15 cellular contexts compared by ENCODE assay signal in the genomic region with DNA sequence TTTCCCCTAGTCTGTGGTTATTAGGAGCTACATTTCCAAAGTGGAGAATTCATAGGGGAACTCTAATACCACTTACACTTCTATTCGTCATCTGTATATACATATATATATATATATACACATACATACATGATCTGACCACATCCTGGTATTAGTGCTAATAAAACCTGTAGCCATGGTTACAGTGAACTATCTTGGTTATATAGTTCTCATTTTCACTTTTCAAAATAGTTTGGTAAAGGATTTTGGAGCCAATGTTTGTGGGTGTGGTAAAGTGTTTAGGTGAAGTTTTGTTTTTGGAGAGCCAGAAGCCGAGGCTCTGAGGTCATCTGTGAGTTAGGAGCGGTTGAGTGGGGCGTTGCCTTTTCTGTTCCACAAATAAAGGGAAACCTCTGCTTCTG. TPM values are rescaled to one million over a fixed set of nuclear protein-coding genes. Genes with fewer than 3 reads are reported as not detected.
A peak's percentile ranks its signal among the peaks of the same experiment; 100 is the strongest.
DNase-seq lines count a peak whose midpoint lies in the region; ATAC-seq and TF ChIP-seq lines count a peak whose summit lies in the region.
"Had no signal": no experiment of that assay in that cellular context is flagged by ENCODE, and none has a peak within 500 bp of the region (broad histone marks: within the 10 kb centered on the region; RNA-seq: fewer than 3 reads in every experiment).

No MANE protein-coding gene starts in this region.

- no TSS peak for BruUV-seq in PC-3 (replicated peaks; lab: Mats Ljungman, UMichigan)

- H3K79me2 ChIP-seq in PC-3 (ENCODE audit: low read length) (no peaks in the 10 kb centered on the region), hepatocyte (no peaks in the 10 kb centered on the region)
- H3K79me2 ChIP-seq: parathyroid adenoma had no signal

- H3K27ac ChIP-seq in PC-3 (ENCODE audit: low read length) (peak overlapping the region; percentile 92), hepatocyte (no peak overlapping the region)
- H3K27ac ChIP-seq: cardiac muscle cell, parathyroid adenoma, PC-9 had no signal

- H3K9me3 ChIP-seq in PC-3 (ENCODE audit: low read length) (no peaks in the 10 kb centered on the region), hepatocyte (ENCODE audit: low read depth) (no peaks in the 10 kb centered on the region)

- H3K9ac ChIP-seq in PC-3 (ENCODE audit: low read length), result peak overlapping the region; percentile 64
- H3K9ac ChIP-seq: parathyroid adenoma had no signal

- H3K27me3 ChIP-seq in PC-3 (ENCODE audit: low read length) (no peaks in the 10 kb centered on the region), hepatocyte (no peaks in the 10 kb centered on the region)
- H3K27me3 ChIP-seq: cardiac muscle cell had no signal

- H3K4me3 ChIP-seq in PC-3 (ENCODE audit: low read length) (no peak overlapping the region), hepatocyte (no peak overlapping the region)
- H3K4me3 ChIP-seq: cardiac muscle cell, PC-9 had no signal

- H3K9me2 ChIP-seq in PC-3 (replicated peaks; ENCODE audit: low read length) (no peaks in the 10 kb centered on the region), hepatocyte (replicated peaks; ENCODE audit: insufficient read depth) (no peaks in the 10 kb centered on the region)

- peaks cover 11% of the 10 kb centered on the region for H3F3A ChIP-seq in PC-3 (ENCODE audit: low read length, unreplicated experiment)

- H4K20me1 ChIP-seq in PC-3 (ENCODE audit: low read length) (no peaks in the 10 kb centered on the region), hepatocyte (ENCODE audit: insufficient read depth, poor library complexity, severe bottlenecking) (no peaks in the 10 kb centered on the region)

- CTCF ChIA-PET in PC-3 (lab: Charles Lee), result interaction anchor here (0.5 to 1.0 kb wide), 2 partner anchors 18 to 20 kb away, joined by 3 to 7 read pairs; no protein-coding TSS in a partner anchor

- H3K4me1 ChIP-seq in PC-3 (ENCODE audit: insufficient read depth, low read length) (peaks cover 44% of the 10 kb centered on the region), hepatocyte (ENCODE audit: insufficient read depth) (no peaks in the 10 kb centered on the region)
- H3K4me1 ChIP-seq: parathyroid adenoma had no signal

- 74% methylated on average over 4 of the region's 4 CpGs for WGBS in hepatocyte (ENCODE audit: low lambda C conversion rate, missing lambda C conversion rate)

- in situ Hi-C loops in GM13977 (cut with MboI; ENCODE audit: low pct_unique_long_range_greater_than_20kb, low sequenced_read_pairs, unreplicated experiment), result loop anchor here (25.0 kb wide), 2 partner anchors 588 to 888 kb away; no protein-coding TSS in a partner anchor

- intact Hi-C loops in PC-3 (cut with micrococcal nuclease), result no loop called here

- TF ChIP-seq CTCF in GM13977 (IDR thresholded peaks at IDR 0.05; ENCODE audit: extremely low read depth, insufficient read depth, missing control alignments), result no peak
- no peak for TF ChIP-seq CTCF in PC-3 (conservative IDR thresholded peaks at IDR 0.05; ENCODE audit: low read depth, low read length)
- TF ChIP-seq CTCF in hepatocyte (IDR thresholded peaks at IDR 0.05; ENCODE audit: poor library complexity), result no peak

- POLR2A ChIA-PET in PC-3 (lab: Charles Lee; ENCODE audit: unreplicated experiment), result interaction anchor here (0.6 kb wide), 1 partner anchor 152 kb away, joined by 4 read pairs; the partner anchor contains the start of gene MRPS14

- H2AFZ ChIP-seq in PC-3 (ENCODE audit: low read length) (no peak overlapping the region), hepatocyte (no peak overlapping the region)
- H2AFZ ChIP-seq: parathyroid adenoma, PC-9 had no signal

- peak overlapping the region; percentile 65 for H3K4me2 ChIP-seq in PC-3 (ENCODE audit: low read length)
- H3K4me2 ChIP-seq in hepatocyte, result no peak overlapping the region
- H3K4me2 ChIP-seq: PC-9 had no signal

- ATAC-seq in GM19467 (IDR thresholded peaks at IDR 0.05; ENCODE audit: unreplicated experiment) (peak; percentile 68), HG03025 (IDR thresholded peaks at IDR 0.05; ENCODE audit: low FRiP score, unreplicated experiment) (peak; percentile 52), PC-3 (peak; percentile 73)

- 0 out of 2 replicates have a peak, but pooled peaks cover 8% of the 10 kb centered on the region for H3K36me3 ChIP-seq in PC-3 (ENCODE audit: low read depth, low read length)
- H3K36me3 ChIP-seq in hepatocyte (replicated peaks; ENCODE audit: insufficient read depth, low read depth), result no peaks in the 10 kb centered on the region
- H3K36me3 ChIP-seq: cardiac muscle cell had no signal

- DNase-seq in GM13977 (ENCODE audit: low spot score) (peak; percentile 50), PC-3 (peak; percentile 84), NCI-H2196 (lab: John Stamatoyannopoulos, UW; ENCODE audit: unreplicated experiment) (no peak), NCI-H1417 (lab: John Stamatoyannopoulos, UW) (no peak), hepatocyte (ENCODE audit: low spot score) (no peak), RPMI8226 (no peak)
- DNase-seq: C1 segment of cervical spinal cord; left cardiac atrium; NCI-H146; PC-9; stimulated activated CD4-positive, alpha-beta T cell treated with anti-CD3 and anti-CD28 coated beads, Interleukin-4, amount 100 ng/mL, for 1 hour had no signal

RNA-seq across cellular contexts. Expression of gene KIAA0040, which starts 17.9 kb away (rescaled TPM):
- total RNA-seq in PC-3 (2014; rRNA removed) (17.8 and 19.4 TPM in 2 replicates), hepatocyte (8.1 and 8.3 TPM in 2 replicates)
- polyA plus RNA-seq in hepatocyte, result 4.5 and 7.1 TPM in 2 replicates

Comparison
In these comparisons a context has a peak if more than half of its experiments do, and no peak if none do; other contexts are left out.
1. DNase-seq: peak in GM13977 (single experiment) and PC-3 (single experiment); none in NCI-H2196 (single experiment), NCI-H1417 (0 of 3), hepatocyte (single experiment) and RPMI8226 (single experiment).
2. Peak in every context shown above with its lines, with median percentiles within 50 percentile points of each other: ATAC-seq.